In the genomic region with DNA sequence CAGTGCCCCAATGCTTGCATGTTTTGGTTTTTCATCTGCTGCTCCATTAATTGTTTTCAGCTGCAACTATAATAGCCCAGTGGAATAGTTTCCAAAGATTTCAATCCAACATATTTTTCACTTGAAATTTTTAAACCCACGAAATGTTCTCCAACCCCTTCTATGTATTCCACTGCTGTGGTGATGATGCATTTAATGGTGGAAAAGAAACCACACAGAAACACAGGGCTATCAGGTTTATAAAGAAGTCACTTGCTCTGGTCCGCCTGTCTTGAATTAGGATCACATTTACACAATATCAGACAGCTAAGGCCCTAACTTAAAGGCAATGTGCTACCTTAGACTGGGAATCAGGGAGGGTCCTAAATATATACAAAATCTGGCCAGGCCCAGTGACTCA, we compare ENCODE assay signal across 19 cellular contexts. TPM values are rescaled to one million over a fixed set of nuclear protein-coding genes. Genes with fewer than 3 reads are reported as not detected.
DNase-seq lines count a peak whose midpoint lies in the region; ATAC-seq and TF ChIP-seq lines count a peak whose summit lies in the region.
"Had no signal": no experiment of that assay in that cellular context is flagged by ENCODE, and none has a peak within 500 bp of the region (broad histone marks: within the 10 kb centered on the region; RNA-seq: fewer than 3 reads in every experiment).

No MANE protein-coding gene starts in this region.

- H3K4me1 ChIP-seq in HAP-1 (no peaks in the 10 kb centered on the region), gastroesophageal sphincter (peaks cover 0 to 2% (median 0%) of the 10 kb centered on the region in 3 donors)
- H3K4me1 ChIP-seq: BE2C had no signal

- H3K9me3 ChIP-seq in HAP-1 (no peaks in the 10 kb centered on the region), gastroesophageal sphincter (no peaks in the 10 kb centered on the region)
- H3K9me3 ChIP-seq: BE2C had no signal

- TF ChIP-seq CTCF in brain (conservative IDR thresholded peaks at IDR 0.05) (no peak), fibroblast of mammary gland (conservative IDR thresholded peaks at IDR 0.05; ENCODE audit: control insufficient read depth, insufficient read depth, low read depth, low read length) (no peak), mesothelial cell of epicardium (IDR thresholded peaks at IDR 0.05; ENCODE audit: unreplicated experiment) (no peak), gastroesophageal sphincter (IDR thresholded peaks at IDR 0.05) (no peak), type B pancreatic cell (conservative IDR thresholded peaks at IDR 0.05) (no peak)

- H3K4me3 Mint-ChIP-seq in brain: peak overlapping the region in 2 of 5 experiments; percentile 4 to 24
- H3K4me3 Mint-ChIP-seq in mesothelial cell of epicardium: no peak overlapping the region
- no peak overlapping the region for H3K4me3 Mint-ChIP-seq in type B pancreatic cell
- H3K4me3 Mint-ChIP-seq: CD14-positive monocyte; CD4-positive, alpha-beta T cell; CD8-positive, alpha-beta memory T cell had no signal

- H3K9me3 Mint-ChIP-seq in brain (peaks cover 0 to 3% (median 2%) of the 10 kb centered on the region in 5 experiments), mesothelial cell of epicardium (peaks cover 19% of the 10 kb centered on the region), type B pancreatic cell (no peaks in the 10 kb centered on the region)
- H3K9me3 Mint-ChIP-seq: CD4-positive, alpha-beta T cell; CD8-positive, alpha-beta memory T cell had no signal

- peak overlapping the region in 3 of 5 experiments; percentile 65 to 87 (median 77) for H3K27ac Mint-ChIP-seq in brain
- H3K27ac Mint-ChIP-seq in mesothelial cell of epicardium: peak overlapping the region; percentile 43
- H3K27ac Mint-ChIP-seq in type B pancreatic cell: no peak overlapping the region
- H3K27ac Mint-ChIP-seq: CD14-positive monocyte; CD4-positive, alpha-beta T cell; CD8-positive, alpha-beta memory T cell had no signal

- H3K36me3 Mint-ChIP-seq in brain (no peaks in the 10 kb centered on the region), mesothelial cell of epicardium (no peaks in the 10 kb centered on the region), type B pancreatic cell (no peaks in the 10 kb centered on the region)
- H3K36me3 Mint-ChIP-seq: CD14-positive monocyte; CD8-positive, alpha-beta memory T cell had no signal

- TF ChIP-seq POLR2A in gastroesophageal sphincter (IDR thresholded peaks at IDR 0.05): no peak

- H3K27me3 ChIP-seq in HAP-1 (ENCODE audit: low read depth): no peaks in the 10 kb centered on the region
- H3K27me3 ChIP-seq in gastroesophageal sphincter: no peaks in the 10 kb centered on the region
- H3K27me3 ChIP-seq: BE2C had no signal

- in situ Hi-C loops in HAP-1 (cut with MboI; ENCODE audit: low sequenced_read_pairs): no loop called here

- H3K27ac ChIP-seq in gastroesophageal sphincter: no peak overlapping the region
- H3K27ac ChIP-seq: BLaER1 treated with 17β-estradiol and CSF1 and Interleukin-3, amounts not matched to agents 10 nM and 100 nM had no signal

- no peak for TF ChIP-seq EP300 in gastroesophageal sphincter (IDR thresholded peaks at IDR 0.05)

- 70 to 71% methylated on average over 1 to 2 of the region's 2 CpGs for WGBS in gastroesophageal sphincter (ENCODE audit: low coverage in 1 of 2), 2 donors

- peaks cover 12% of the 10 kb centered on the region for H3K4me1 Mint-ChIP-seq in brain
- H3K4me1 Mint-ChIP-seq in mesothelial cell of epicardium: peaks cover 13% of the 10 kb centered on the region
- peaks cover 14% of the 10 kb centered on the region for H3K4me1 Mint-ChIP-seq in type B pancreatic cell (ENCODE audit: unreplicated experiment)
- H3K4me1 Mint-ChIP-seq: CD8-positive, alpha-beta memory T cell had no signal

- H3K4me3 ChIP-seq in fibroblast of mammary gland (ENCODE audit: control insufficient read depth, low read depth, low read length): no peak overlapping the region
- no peak overlapping the region for H3K4me3 ChIP-seq in HAP-1
- H3K4me3 ChIP-seq in gastroesophageal sphincter: no peak overlapping the region
- H3K4me3 ChIP-seq: BLaER1 treated with 17β-estradiol and CSF1 and Interleukin-3, amounts not matched to agents 10 nM and 100 nM; GM12878 had no signal

- no peaks in the 10 kb centered on the region for H3K27me3 Mint-ChIP-seq in brain
- no peaks in the 10 kb centered on the region for H3K27me3 Mint-ChIP-seq in mesothelial cell of epicardium (ENCODE audit: low read depth)
- H3K27me3 Mint-ChIP-seq in type B pancreatic cell: no peaks in the 10 kb centered on the region

- no peak for ATAC-seq in gastroesophageal sphincter
- ATAC-seq: GM12878 had no signal

- H3K36me3 ChIP-seq in HAP-1 (replicated peaks): no peaks in the 10 kb centered on the region
- no peaks in the 10 kb centered on the region for H3K36me3 ChIP-seq in gastroesophageal sphincter
- H3K36me3 ChIP-seq: BE2C; BLaER1 treated with 17β-estradiol and CSF1 and Interleukin-3, amounts not matched to agents 10 nM and 100 nM had no signal

- DNase-seq in fibroblast of mammary gland (ENCODE audit: low read depth): peak; percentile 19
- no peak for DNase-seq in mesothelial cell of epicardium (ENCODE audit: low spot score in 2 of 2, unreplicated experiment in 2 of 2)
- no peak for DNase-seq in HAP-1 (ENCODE audit: low spot score in 2 of 2)
- DNase-seq in type B pancreatic cell (ENCODE audit: extremely low spot score, unreplicated experiment): no peak
- DNase-seq: AML-193; BE2C; CD4-positive, alpha-beta T cell; CD8-positive, alpha-beta memory T cell; DMS 273 treated with DMSO at 0.1 percent for 48 hours; DMS79; EL; GDM1; GOT3; HCEC 1CT had no signal

RNA-seq across cellular contexts. Expression of a gene that starts 35.0 kb away (rescaled TPM):
- polyA plus RNA-seq in brain (ENCODE audit: insufficient read depth, low read depth, low replicate concordance): 6.8 TPM
- total RNA-seq in mesothelial cell of epicardium (8.0 to 12.5 TPM (median 8.6 TPM) in 3 replicates), gastroesophageal sphincter (10 to 100 TPM in 2 of 4 donors, 1 to 10 TPM in 2; 6.9 to 14.0 (median 10.2) TPM), type B pancreatic cell (ENCODE audit: low replicate concordance) (5.6 and 7.4 TPM in 2 replicates)
- total RNA-seq: CD4-positive, alpha-beta T cell had no signal
- polyA plus RNA-seq: CD8-positive, alpha-beta memory T cell had no signal
